Comparison of ENCODE assay signal across 3 cellular contexts in the genomic region with DNA sequence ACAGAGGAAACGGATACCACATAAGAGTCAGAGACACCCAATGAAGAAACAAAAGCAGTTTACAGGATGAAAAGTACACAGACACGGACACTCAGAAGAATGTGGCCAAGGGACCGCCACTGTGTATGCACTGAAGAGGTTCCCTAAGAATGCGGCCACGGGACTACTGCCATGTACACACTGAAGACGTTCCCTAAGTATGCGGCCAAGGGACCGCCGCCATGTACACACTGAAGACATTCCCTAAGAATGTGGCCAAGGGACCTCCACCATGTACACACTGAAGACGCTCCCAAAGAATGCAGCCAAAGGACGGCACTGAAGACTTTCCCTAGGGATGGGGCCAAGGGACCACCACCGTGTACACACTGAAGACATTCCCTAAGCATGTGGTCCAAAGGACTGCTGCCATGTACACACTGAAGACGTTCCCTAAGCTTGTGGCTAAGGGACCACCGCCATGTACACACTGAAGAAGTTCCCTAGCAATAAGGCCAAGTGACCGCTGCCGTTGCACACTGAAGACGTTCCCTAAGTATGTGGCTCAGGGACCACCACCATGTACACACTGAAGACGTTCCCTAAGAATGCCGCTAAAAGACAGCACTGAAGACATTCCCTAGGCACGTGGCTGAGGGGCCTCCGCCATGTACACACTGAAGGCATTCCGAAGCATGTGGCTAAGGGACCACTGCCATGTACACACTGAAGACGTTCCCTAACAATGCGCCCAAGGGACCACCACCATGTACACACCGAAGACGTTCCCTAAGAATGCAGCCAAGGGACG.
TF ChIP-seq lines count a peak whose summit lies in the region.

No MANE protein-coding gene starts in this region.

TF ChIP-seq in HCT116, 20 proteins besides CTCF, POLR2A, EP300 and RAD21:
- no peak for TF ChIP-seq CEBPB (IDR thresholded peaks at IDR 0.05; ENCODE audit: low read depth)
- no peak for TF ChIP-seq EZH2phosphoT487 (IDR thresholded peaks at IDR 0.05; ENCODE audit: borderline replicate concordance)
- TF ChIP-seq TCF7L2 (IDR thresholded peaks at IDR 0.05; ENCODE audit: borderline replicate concordance, extremely low read depth, insufficient read depth, insufficient read length) = no peak
- TF ChIP-seq FOSL1 (IDR thresholded peaks at IDR 0.05; ENCODE audit: low read depth) = no peak
- no peak for TF ChIP-seq ELF1 (IDR thresholded peaks at IDR 0.05; ENCODE audit: borderline replicate concordance, low read depth)
- TF ChIP-seq ZBTB33 (IDR thresholded peaks at IDR 0.05; ENCODE audit: extremely low read depth, insufficient replicate concordance, low read length) = no peak
- no peak for TF ChIP-seq SP1 (IDR thresholded peaks at IDR 0.05; ENCODE audit: low read depth)
- TF ChIP-seq ATF3 (IDR thresholded peaks at IDR 0.05) = no peak
- no peak for TF ChIP-seq MAX (IDR thresholded peaks at IDR 0.05)
- TF ChIP-seq SIN3A (IDR thresholded peaks at IDR 0.05; ENCODE audit: low read depth) = no peak
- TF ChIP-seq ZNF274 (IDR thresholded peaks at IDR 0.05; ENCODE audit: low read depth, low read length) = no peak
- TF ChIP-seq EZH2 (IDR thresholded peaks at IDR 0.05) = no peak
- no peak for TF ChIP-seq ZFX (IDR thresholded peaks at IDR 0.05)

TF ChIP-seq in GM12878, 131 proteins besides CTCF, POLR2A, EP300 and RAD21:
- no peak for TF ChIP-seq NFXL1 (IDR thresholded peaks at IDR 0.05; ENCODE audit: borderline replicate concordance)
- TF ChIP-seq JUNB (IDR thresholded peaks at IDR 0.05) = peak; percentile 39; the same call in 1 of the 2 replicates

TF ChIP-seq in HepG2, 621 proteins besides CTCF, POLR2A, EP300 and RAD21:
- TF ChIP-seq ZFP1 (CRISPR knock-in tag; IDR thresholded peaks at IDR 0.05) (no peak), HNRNPH1 (optimal IDR thresholded peaks at IDR 0.05; ENCODE audit: low read depth, low read length) (no peak), RXRA (CRISPR knock-in tag; IDR thresholded peaks at IDR 0.05) (no peak), ZNF20 (CRISPR knock-in tag; IDR thresholded peaks at IDR 0.05) (no peak), ZNF317 (CRISPR knock-in tag; IDR thresholded peaks at IDR 0.05) (no peak)
